ENCODE assay signal across 23 cellular contexts in genomic region chr6:51654647-51655046, GRCh38.
"Had no signal": no experiment of that assay in that cellular context is flagged by ENCODE, and none has a peak within 500 bp of the region (broad histone marks: within the 10 kb centered on the region; RNA-seq: fewer than 3 reads in every experiment).

No MANE protein-coding gene starts in this region.

- H3K9me3 ChIP-seq: ascending aorta, esophagus squamous epithelium, gastroesophageal sphincter, psoas muscle, right atrium auricular region, transverse colon had no signal

- H3K27me3 ChIP-seq: ascending aorta, esophagus squamous epithelium, gastroesophageal sphincter, hepatocyte, neural progenitor cell, right atrium auricular region, transverse colon had no signal

- H3K79me2 ChIP-seq: hepatocyte, parathyroid adenoma had no signal

- H3K27ac ChIP-seq: ascending aorta, esophagus squamous epithelium, gastroesophageal sphincter, hepatocyte, neural progenitor cell, parathyroid adenoma, psoas muscle, right atrium auricular region, transverse colon had no signal

- DNase-seq: activated CD4-positive, alpha-beta T cell treated with anti-CD3 and anti-CD28 coated beads for 36 hours; activated CD4-positive, alpha-beta T cell treated with anti-CD3 and anti-CD28 coated beads, Interleukin-2, amount 50 U/mL, for 4 hours; activated CD4-positive, CD25-positive, alpha-beta regulatory T cell; activated CD8-positive, alpha-beta memory T cell treated with anti-CD3 and anti-CD28 coated beads for 24 hours; activated effector memory CD4-positive, alpha-beta T cell treated with anti-CD3 and anti-CD28 coated beads, Interleukin-2, amount 50 U/mL, for 16 hours; activated naive CD4-positive, alpha-beta T cell treated with anti-CD3 and anti-CD28 coated beads for 36 hours; activated naive CD8-positive, alpha-beta T cell treated with anti-CD3 and anti-CD28 coated beads, Interleukin-2, amount 10 ng/mL, durations not matched to agents 7 days and 5 days; caudate nucleus; esophagus squamous epithelium; mesenchymal stem cell; natural killer cell; occipital lobe; psoas muscle; stimulated activated CD4-positive, alpha-beta T cell treated with anti-CD3 and anti-CD28 coated beads, Interleukin-2, amount 100 ng/mL, for 48 hours; stimulated activated naive CD4-positive, alpha-beta T cell treated with Interleukin-2 at 50 U/mL for 16 hours; transverse colon had no signal

- H3K4me3 ChIP-seq: ascending aorta, esophagus squamous epithelium, gastroesophageal sphincter, hepatocyte, neural progenitor cell, psoas muscle, right atrium auricular region, transverse colon had no signal

- H3K4me1 ChIP-seq: ascending aorta, esophagus squamous epithelium, gastroesophageal sphincter, neural progenitor cell, parathyroid adenoma, psoas muscle, right atrium auricular region, transverse colon had no signal

- H3K9ac ChIP-seq: neural progenitor cell, parathyroid adenoma had no signal

- H3K36me3 ChIP-seq: ascending aorta, esophagus squamous epithelium, gastroesophageal sphincter, neural progenitor cell, right atrium auricular region, transverse colon had no signal

- H3K4me2 ChIP-seq: hepatocyte, neural progenitor cell had no signal

- ATAC-seq: activated CD4-positive, alpha-beta T cell treated with anti-CD3 and anti-CD28 coated beads for 36 hours; gastroesophageal sphincter; natural killer cell; psoas muscle had no signal

- FAIRE-seq: endothelial cell of umbilical vein had no signal

- H2AFZ ChIP-seq: hepatocyte, neural progenitor cell, parathyroid adenoma had no signal
